8 cellular contexts compared by ENCODE assay signal in the genomic region with DNA sequence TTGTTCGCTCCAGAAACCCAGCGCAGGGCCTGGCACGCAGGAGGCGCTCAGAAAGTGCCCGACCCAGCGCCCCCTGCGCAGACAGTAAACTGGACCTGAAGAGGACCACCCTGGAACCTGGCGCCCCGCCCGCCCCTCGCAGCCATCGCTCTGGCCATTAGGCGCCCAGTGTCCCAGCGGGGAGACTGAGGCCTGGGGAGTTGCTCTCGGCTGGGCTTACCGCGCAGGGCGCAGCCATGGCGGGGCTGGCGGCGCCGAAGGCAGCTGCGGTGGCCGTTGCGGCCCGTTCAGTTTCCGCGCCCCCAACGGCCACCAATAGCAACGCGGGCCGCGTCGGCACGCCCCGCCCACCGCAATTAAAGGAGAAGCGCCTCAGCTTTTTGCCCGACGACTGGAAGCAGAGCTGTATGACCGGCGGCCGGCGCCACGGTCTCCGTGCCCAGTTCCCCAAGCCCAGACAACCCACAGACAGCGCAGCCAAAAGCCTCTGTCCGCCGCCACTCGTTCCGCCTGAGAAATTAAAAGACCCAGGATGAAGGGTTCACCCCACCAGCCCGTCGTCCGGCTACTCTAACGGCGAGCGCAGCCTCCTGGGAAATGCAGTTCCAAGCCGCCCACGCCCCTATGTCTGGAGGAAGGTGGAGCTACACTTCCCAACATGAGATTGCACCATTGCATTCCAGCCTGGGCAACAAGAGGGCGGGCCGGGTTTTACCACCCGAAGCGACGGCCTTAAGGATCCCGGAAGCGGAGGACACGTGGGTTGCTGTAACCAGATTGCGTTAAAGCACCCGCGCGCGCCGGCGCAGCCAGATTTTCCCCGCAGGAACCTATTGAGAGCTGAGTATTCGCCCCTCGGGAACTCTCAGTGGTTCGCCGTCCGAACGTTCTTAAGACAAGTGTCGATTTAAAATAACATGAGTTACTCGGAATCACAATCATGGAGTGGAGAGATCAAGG. TPM values are rescaled to one million over a fixed set of nuclear protein-coding genes. Genes with fewer than 3 reads are reported as not detected.
DNase-seq lines count a peak whose midpoint lies in the region; ATAC-seq, FAIRE-seq and TF ChIP-seq lines count a peak whose summit lies in the region.

A gene (minus strand): TSS at position 289 of the 960 bp plus-strand sequence. CDS start 51 bp downstream, at position 238.

- H2AFZ ChIP-seq in HepG2 (ENCODE audit: low read length) = peak within 1 kb of the TSS; percentile 17

- CTCF ChIA-PET in HepG2 (lab: Yijun Ruan, JAX; ENCODE audit: low intra/inter-chr PET ratio, low total read pairs) = no interaction called here

- TF ChIP-seq POLR2A in HepG2 (IDR thresholded peaks at IDR 0.05; ENCODE audit: insufficient read depth in 1 of 2, low read depth in 2 of 2, low read length in 2 of 2) = peak; percentile 74 to 76

- H3K79me2 ChIP-seq in HepG2 (ENCODE audit: insufficient read depth, low read length) = peaks cover 6% of the 10 kb centered on the region

- BruUV-seq in HepG2 (replicated peaks; lab: Mats Ljungman, UMichigan) = no TSS peak

- peak; percentile 90 for ATAC-seq in GM19438 (IDR thresholded peaks at IDR 0.05; ENCODE audit: low read depth, unreplicated experiment)
- ATAC-seq in HG03571 (IDR thresholded peaks at IDR 0.05; ENCODE audit: unreplicated experiment) = peak; percentile 74
- peak; percentile 96 for ATAC-seq in HepG2

- peak within 1 kb of the TSS; percentile 84 to 87 (median 85) for H3K4me3 ChIP-seq in HepG2 (replicated peaks in 1 of 3; ENCODE audit: insufficient read depth in 1 of 3, low read depth in 2 of 3, low read length in 3 of 3)

- peaks cover 1 to 11% of the 10 kb centered on the region in 2 experiments; a peak in 2 of 5 replicates for H3K36me3 ChIP-seq in HepG2 (replicated peaks in 1 of 2; ENCODE audit: control insufficient read depth in 1 of 2, insufficient read depth in 2 of 2, low read length in 2 of 2)

- POLR2A ChIA-PET in HepG2 (lab: Yijun Ruan, JAX) = interaction anchor here (0.7 to 2.7 kb wide), 27 partner anchors 9 to 654 kb away, joined by 3 to 30 read pairs (median 6); a partner anchor contains a TSS

- peak; percentile 92 for FAIRE-seq in HepG2 (lab: Jason Lieb, UNC)

- H3K4me2 ChIP-seq in HepG2 (ENCODE audit: low read depth, low read length) = peak within 1 kb of the TSS; percentile 96

- in situ Hi-C loops in HepG2 (cut with HindIII; ENCODE audit: extremely low pct_ligation_motif_present, low pct_unique_long_range_greater_than_20kb) = no loop called here

- peak within 1 kb of the TSS; percentile 77 for H3K9ac ChIP-seq in HepG2 (ENCODE audit: insufficient read depth, low read depth, low read length)

- WGBS in HepG2 (ENCODE audit: low lambda C conversion rate) = under 1% methylated on average over 24 of the region's 83 CpGs

- H4K20me1 ChIP-seq in HepG2 (ENCODE audit: insufficient read depth, low read length) = no peaks in the 10 kb centered on the region

- TF ChIP-seq EP300 in HepG2 (IDR thresholded peaks at IDR 0.05; ENCODE audit: low read depth in 2 of 2, low read length in 2 of 2) = peak; percentile 36; a peak in 3 of 4 replicates
- TF ChIP-seq EP300 in HepG2 (CRISPR knock-in tag; IDR thresholded peaks at IDR 0.05; ENCODE audit: borderline replicate concordance) = peak; percentile 59; the same call in 1 of the 2 replicates

- H3K27ac ChIP-seq in HepG2 (ENCODE audit: extremely low read length, insufficient read depth, low read length) = peak within 1 kb of the TSS; percentile 90

- intact Hi-C loops in HepG2 (cut with micrococcal nuclease; ENCODE audit: unreplicated experiment) = loop anchor here (2.0 kb wide), 1 partner anchor 56 kb away; no protein-coding TSS in a partner anchor

- peak; percentile 10; the same call in 1 of the 2 replicates for TF ChIP-seq RAD21 in HepG2 (CRISPR knock-in tag; IDR thresholded peaks at IDR 0.05)

- no peaks in the 10 kb centered on the region for H3K27me3 ChIP-seq in HepG2 (ENCODE audit: control insufficient read depth in 1 of 2, insufficient read depth in 2 of 2, low read length in 2 of 2)

- peaks cover 36% of the 10 kb centered on the region for H3K4me1 ChIP-seq in HepG2 (ENCODE audit: insufficient read depth, low read length)

- peak; percentile 98 for DNase-seq in CD1c-positive myeloid dendritic cell (ENCODE audit: extremely low spot score)
- peak; percentile 79 for DNase-seq in NCI-H774 (lab: John Stamatoyannopoulos, UW)
- DNase-seq in activated CD4-positive, alpha-beta T cell treated with anti-CD3 and anti-CD28 coated beads, Interleukin-2, amount 50 U/mL, for 48 hours = peak; percentile 91 to 95
- DNase-seq in dermis blood vessel endothelial cell = peak; percentile 98
- peak; percentile 97 for DNase-seq in HepG2 (ENCODE audit: low spot score)
- DNase-seq in stimulated activated CD4-positive, alpha-beta T cell treated with anti-CD3 and anti-CD28 coated beads, Interleukin-2, amount 100 ng/mL, for 48 hours = peak; percentile 85 to 86

- no peaks in the 10 kb centered on the region for H3K9me3 ChIP-seq in HepG2 (ENCODE audit: low read length)

- TF ChIP-seq CTCF in HepG2 (CRISPR knock-in tag; IDR thresholded peaks at IDR 0.05) = peak; percentile 25

TF ChIP-seq in HepG2, 621 proteins besides CTCF, POLR2A, EP300 and RAD21 (continues in another document):
- TF ChIP-seq ZNF672 (CRISPR knock-in tag; IDR thresholded peaks at IDR 0.05) (no peak), ZEB1 (IDR thresholded peaks at IDR 0.05; ENCODE audit: insufficient replicate concordance, low read depth) (no peak), ZNF510 (CRISPR knock-in tag; IDR thresholded peaks at IDR 0.05; ENCODE audit: low read depth) (no peak), SETDB1 (CRISPR knock-in tag; IDR thresholded peaks at IDR 0.05; ENCODE audit: borderline replicate concordance) (no peak), PAX8 (CRISPR knock-in tag; IDR thresholded peaks at IDR 0.05; ENCODE audit: borderline replicate concordance) (no peak), RCOR2 (CRISPR knock-in tag; IDR thresholded peaks at IDR 0.05) (no peak; the same call in 1 of the 2 replicates)
- TF ChIP-seq, protein P1, sequence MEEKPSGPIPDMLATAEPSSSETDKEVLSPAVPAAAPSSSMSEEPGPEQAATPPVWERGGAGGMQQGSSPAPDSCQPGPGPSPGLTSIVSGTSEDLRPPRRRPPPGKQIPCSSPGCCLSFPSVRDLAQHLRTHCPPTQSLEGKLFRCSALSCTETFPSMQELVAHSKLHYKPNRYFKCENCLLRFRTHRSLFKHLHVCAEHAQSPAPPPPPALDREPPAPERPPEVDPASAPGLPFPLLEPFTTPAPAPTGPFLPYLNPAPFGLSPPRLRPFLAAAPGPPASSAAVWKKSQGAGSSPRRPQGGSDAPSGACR (CRISPR knock-in tag; IDR thresholded peaks at IDR 0.05) = no peak
- TF ChIP-seq, protein P2, sequence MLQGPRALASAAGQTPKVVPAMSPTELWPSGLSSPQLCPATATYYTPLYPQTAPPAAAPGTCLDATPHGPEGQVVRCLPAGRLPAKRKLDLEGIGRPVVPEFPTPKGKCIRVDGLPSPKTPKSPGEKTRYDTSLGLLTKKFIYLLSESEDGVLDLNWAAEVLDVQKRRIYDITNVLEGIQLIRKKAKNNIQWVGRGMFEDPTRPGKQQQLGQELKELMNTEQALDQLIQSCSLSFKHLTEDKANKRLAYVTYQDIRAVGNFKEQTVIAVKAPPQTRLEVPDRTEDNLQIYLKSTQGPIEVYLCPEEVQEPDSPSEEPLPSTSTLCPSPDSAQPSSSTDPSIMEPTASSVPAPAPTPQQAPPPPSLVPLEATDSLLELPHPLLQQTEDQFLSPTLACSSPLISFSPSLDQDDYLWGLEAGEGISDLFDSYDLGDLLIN (CRISPR knock-in tag; IDR thresholded peaks at IDR 0.05; ENCODE audit: borderline replicate concordance) = no peak
- TF ChIP-seq, protein P3, sequence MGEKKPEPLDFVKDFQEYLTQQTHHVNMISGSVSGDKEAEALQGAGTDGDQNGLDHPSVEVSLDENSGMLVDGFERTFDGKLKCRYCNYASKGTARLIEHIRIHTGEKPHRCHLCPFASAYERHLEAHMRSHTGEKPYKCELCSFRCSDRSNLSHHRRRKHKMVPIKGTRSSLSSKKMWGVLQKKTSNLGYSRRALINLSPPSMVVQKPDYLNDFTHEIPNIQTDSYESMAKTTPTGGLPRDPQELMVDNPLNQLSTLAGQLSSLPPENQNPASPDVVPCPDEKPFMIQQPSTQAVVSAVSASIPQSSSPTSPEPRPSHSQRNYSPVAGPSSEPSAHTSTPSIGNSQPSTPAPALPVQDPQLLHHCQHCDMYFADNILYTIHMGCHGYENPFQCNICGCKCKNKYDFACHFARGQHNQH (CRISPR knock-in tag; IDR thresholded peaks at IDR 0.05) = peak; percentile 72
- TF ChIP-seq, protein P4, sequence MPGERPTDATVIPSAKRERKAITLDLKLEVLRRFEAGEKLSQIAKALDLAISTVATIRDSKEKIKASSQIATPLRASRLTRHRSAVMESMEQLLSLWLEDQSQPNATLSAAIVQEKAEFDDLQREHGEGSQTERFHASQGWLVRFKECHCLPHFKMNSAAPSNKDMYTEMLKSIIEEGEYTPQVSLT (CRISPR knock-in tag; IDR thresholded peaks at IDR 0.05; ENCODE audit: borderline replicate concordance, low read depth) = no peak; the same call in 1 of the 2 replicates

RNA-seq across cellular contexts. Expression of the gene that starts here (rescaled TPM):
- total RNA-seq in dermis blood vessel endothelial cell = 3.7 and 17.6 TPM in 2 replicates
- total RNA-seq in HepG2 (2016; rRNA removed; fragmentation: Illumina TruSeq; extraction: Trizol) = 20.0 and 22.5 TPM in 2 replicates
- total RNA-seq in HepG2 (2016; cell fraction: cytosol; rRNA removed; fragmentation: Illumina TruSeq; extraction: Trizol; ENCODE audit: low read depth) = 13.9 and 15.5 TPM in 2 replicates
- total RNA-seq in HepG2 (2016; cell fraction: insoluble cytoplasmic fraction; rRNA removed; fragmentation: Illumina TruSeq; extraction: Trizol) = 20.6 and 21.0 TPM in 2 replicates
- 24.6 and 24.9 TPM in 2 replicates for total RNA-seq in HepG2 (2016; cell fraction: membrane; rRNA removed; fragmentation: Illumina TruSeq; extraction: Trizol)
- 11.2 and 11.3 TPM in 2 replicates for total RNA-seq in HepG2 (2016; cell fraction: nucleus; rRNA removed; fragmentation: Illumina TruSeq; extraction: Trizol)
- 12.6 and 14.6 TPM in 2 replicates for polyA plus RNA-seq in HepG2 (2011; rRNA removed)
- 9.9 and 16.4 TPM in 2 replicates for polyA plus RNA-seq in HepG2 (2011; cell fraction: cytosol; rRNA removed)
- 9.4 and 12.5 TPM in 2 replicates for polyA plus RNA-seq in HepG2 (2011; cell fraction: nucleus; rRNA removed)
- polyA plus RNA-seq in HepG2 (2012) = 5.8 and 9.6 TPM in 2 replicates
- polyA plus RNA-seq in HepG2 (2016; cell fraction: cytosol; fragmentation: Illumina TruSeq; extraction: Trizol; ENCODE audit: low read depth) = 18.4 and 20.8 TPM in 2 replicates
- 22.6 and 26.9 TPM in 2 replicates for polyA plus RNA-seq in HepG2 (2016; cell fraction: insoluble cytoplasmic fraction; fragmentation: Illumina TruSeq; extraction: Trizol; ENCODE audit: low read depth)
- 23.5 and 25.2 TPM in 2 replicates for polyA plus RNA-seq in HepG2 (2016; cell fraction: membrane; fragmentation: Illumina TruSeq; extraction: Trizol; ENCODE audit: low read depth)
- 16.5 and 16.9 TPM in 2 replicates for polyA plus RNA-seq in HepG2 (2016; cell fraction: nucleus; fragmentation: Illumina TruSeq; extraction: Trizol; ENCODE audit: insufficient read depth, low read depth)
- 35.8 and 64.7 TPM in 2 replicates for polyA minus RNA-seq in HepG2 (2011; rRNA and poly(A)+ RNA removed; ENCODE audit: low replicate concordance)
- 4.6 and 7.1 TPM in 2 replicates for polyA minus RNA-seq in HepG2 (2011; cell fraction: cytosol; rRNA and poly(A)+ RNA removed)
- 8.0 TPM in 2 replicates for polyA minus RNA-seq in HepG2 (2011; cell fraction: nucleus; rRNA and poly(A)+ RNA removed)

Comparison
In these comparisons a context has a peak if more than half of its experiments do, and no peak if none do; other contexts are left out.
1. Peak in every context shown above with its lines: DNase-seq, ATAC-seq, H3K4me3 ChIP-seq and H3K27ac ChIP-seq.